20 cellular contexts compared by ENCODE assay signal in genomic region chr12:65720136-65720535, GRCh38.
DNase-seq lines count a peak whose midpoint lies in the region; ATAC-seq, FAIRE-seq and TF ChIP-seq lines count a peak whose summit lies in the region.
"Had no signal": no experiment of that assay in that cellular context is flagged by ENCODE, and none has a peak within 500 bp of the region (broad histone marks: within the 10 kb centered on the region; RNA-seq: fewer than 3 reads in every experiment).

No MANE protein-coding gene starts in this region.

- H3K79me2 ChIP-seq in astrocyte (ENCODE audit: insufficient read depth, low read length): no peaks in the 10 kb centered on the region

- no peak overlapping the region for H3K4me3 Mint-ChIP-seq in astrocyte (ENCODE audit: unreplicated experiment)
- H3K4me3 Mint-ChIP-seq: activated CD4-positive, alpha-beta T cell treated with anti-CD3 and anti-CD28 coated beads, Interleukin-2, amount 10 ng/mL, durations not matched to agents 24 days and 14 days; activated naive CD8-positive, alpha-beta T cell treated with anti-CD3 and anti-CD28 coated beads for 36 hours; activated T-cell treated with anti-CD3 and anti-CD28 coated beads, Interleukin-2, amount 50 U/mL, for 24 hours had no signal

- TF ChIP-seq POLR2A in erythroblast (IDR thresholded peaks at IDR 0.05; ENCODE audit: low read length): no peak

- peak; percentile 56 for DNase-seq in AG04449 (ENCODE audit: low read depth, low spot score)
- peak; percentile 77 for DNase-seq in HK-2 (ENCODE audit: unreplicated experiment)
- DNase-seq in astrocyte (ENCODE audit: low read depth): peak; percentile 93
- peak; percentile 88 to 93 for DNase-seq in foreskin keratinocyte
- DNase-seq in activated CD4-positive, alpha-beta T cell treated with anti-CD3 and anti-CD28 coated beads for 48 hours: no peak
- DNase-seq in erythroblast (lab: John Stamatoyannopoulos, UW): no peak
- DNase-seq in NCI-H2196 (lab: John Stamatoyannopoulos, UW; ENCODE audit: unreplicated experiment): no peak
- no peak for DNase-seq in NCI-H187 treated with DMSO at 0.1 percent for 48 hours (lab: John Stamatoyannopoulos, UW)
- DNase-seq: activated CD4-positive, alpha-beta T cell treated with anti-CD3 and anti-CD28 coated beads, Interleukin-2, amount 10 ng/mL, durations not matched to agents 24 days and 14 days; activated naive CD8-positive, alpha-beta T cell treated with anti-CD3 and anti-CD28 coated beads for 36 hours; activated T-cell treated with anti-CD3 and anti-CD28 coated beads, Interleukin-2, amount 50 U/mL, for 24 hours; Caco-2; esophagus squamous epithelium; lower lobe of right lung; nephron progenitor cell; stimulated activated CD4-positive, alpha-beta T cell treated with anti-CD3 and anti-CD28 coated beads, Interleukin-2, amount 100 ng/mL, for 48 hours had no signal

- H3K4me1 Mint-ChIP-seq in astrocyte (ENCODE audit: low read depth, unreplicated experiment): peaks cover 5% of the 10 kb centered on the region
- H3K4me1 Mint-ChIP-seq: activated CD4-positive, alpha-beta T cell treated with anti-CD3 and anti-CD28 coated beads, Interleukin-2, amount 10 ng/mL, durations not matched to agents 24 days and 14 days; activated naive CD8-positive, alpha-beta T cell treated with anti-CD3 and anti-CD28 coated beads for 36 hours had no signal

- H3K27ac Mint-ChIP-seq in astrocyte (ENCODE audit: unreplicated experiment): no peak overlapping the region
- H3K27ac Mint-ChIP-seq: activated CD4-positive, alpha-beta T cell treated with anti-CD3 and anti-CD28 coated beads, Interleukin-2, amount 10 ng/mL, durations not matched to agents 24 days and 14 days; activated naive CD8-positive, alpha-beta T cell treated with anti-CD3 and anti-CD28 coated beads for 36 hours; activated T-cell treated with anti-CD3 and anti-CD28 coated beads, Interleukin-2, amount 50 U/mL, for 24 hours had no signal

- H3K4me1 ChIP-seq in astrocyte (ENCODE audit: insufficient read depth, low read length) (peaks cover 14% of the 10 kb centered on the region), foreskin keratinocyte (peaks cover 12% of the 10 kb centered on the region)
- H3K4me1 ChIP-seq: A549, Caco-2, esophagus squamous epithelium, lower lobe of right lung, right atrium auricular region had no signal

- TF ChIP-seq CTCF in AG04449 (IDR thresholded peaks at IDR 0.05; ENCODE audit: insufficient read depth, low read length, missing control alignments) (no peak), astrocyte (IDR thresholded peaks at IDR 0.05; ENCODE audit: insufficient read depth, low read depth, low read length) (no peak), foreskin keratinocyte (conservative IDR thresholded peaks at IDR 0.05) (no peak)

- H3K27me3 ChIP-seq in astrocyte (ENCODE audit: insufficient read depth, low read length) (no peaks in the 10 kb centered on the region), foreskin keratinocyte (no peaks in the 10 kb centered on the region)
- H3K27me3 ChIP-seq: right atrium auricular region had no signal

- no peak overlapping the region for H2AFZ ChIP-seq in astrocyte (ENCODE audit: low read depth, low read length)

- H3K36me3 Mint-ChIP-seq in astrocyte (ENCODE audit: low read depth, unreplicated experiment): no peaks in the 10 kb centered on the region
- H3K36me3 Mint-ChIP-seq: activated naive CD8-positive, alpha-beta T cell treated with anti-CD3 and anti-CD28 coated beads for 36 hours had no signal

- H4K20me1 ChIP-seq in astrocyte (ENCODE audit: insufficient read depth, low read length): no peaks in the 10 kb centered on the region

- H3K9ac ChIP-seq in astrocyte (ENCODE audit: low read length): no peak overlapping the region

- H3K4me3 ChIP-seq in AG04449 (ENCODE audit: low read depth, low read length) (no peak overlapping the region), astrocyte (ENCODE audit: insufficient read depth, low read depth, low read length) (no peak overlapping the region)
- H3K4me3 ChIP-seq: A549, esophagus squamous epithelium, lower lobe of right lung, right atrium auricular region had no signal

- peak overlapping the region; percentile 48 for H3K4me2 ChIP-seq in astrocyte (ENCODE audit: low read length)
- H3K4me2 ChIP-seq: A549 had no signal

- peaks cover 3% of the 10 kb centered on the region for H3K9me3 Mint-ChIP-seq in astrocyte (ENCODE audit: unreplicated experiment)
- H3K9me3 Mint-ChIP-seq: activated CD4-positive, alpha-beta T cell treated with anti-CD3 and anti-CD28 coated beads, Interleukin-2, amount 10 ng/mL, durations not matched to agents 24 days and 14 days; activated naive CD8-positive, alpha-beta T cell treated with anti-CD3 and anti-CD28 coated beads for 36 hours; activated T-cell treated with anti-CD3 and anti-CD28 coated beads, Interleukin-2, amount 50 U/mL, for 24 hours had no signal

- H3K27ac ChIP-seq in astrocyte (ENCODE audit: low read depth, low read length) (peak overlapping the region; percentile 45), foreskin keratinocyte (peak overlapping the region; percentile 31)
- H3K27ac ChIP-seq: A549, esophagus squamous epithelium, lower lobe of right lung, right atrium auricular region had no signal

- no peaks in the 10 kb centered on the region for H3K9me3 ChIP-seq in astrocyte (ENCODE audit: insufficient read depth, low read depth, low read length)
- H3K9me3 ChIP-seq: A549, Caco-2, esophagus squamous epithelium, lower lobe of right lung, right atrium auricular region had no signal

- POLR2A ChIA-PET in AG04449 (lab: Yijun Ruan, JAX): interaction anchor here (0.6 to 1.1 kb wide), 6 partner anchors 21 to 491 kb away, joined by 3 to 5 read pairs (median 4); partner anchors contain the start of gene HMGA2

- no peaks in the 10 kb centered on the region for H3K36me3 ChIP-seq in astrocyte (ENCODE audit: insufficient read depth, low read length)
- H3K36me3 ChIP-seq: esophagus squamous epithelium, lower lobe of right lung, right atrium auricular region had no signal

- ATAC-seq in foreskin keratinocyte: peak; percentile 74
- ATAC-seq: A549, lower lobe of right lung, Right ventricle myocardium inferior had no signal

- CTCF ChIA-PET in AG04449 (lab: Yijun Ruan, JAX): interaction anchor here (1.5 to 1.8 kb wide), 2 partner anchors 13 to 15 kb away, joined by 6 read pairs; no protein-coding TSS in a partner anchor

- peak; percentile 50 for FAIRE-seq in astrocyte (lab: Jason Lieb, UNC)
- FAIRE-seq: A549, GM18507 had no signal

- no peaks in the 10 kb centered on the region for H3K27me3 Mint-ChIP-seq in astrocyte (ENCODE audit: low read depth, unreplicated experiment)

Comparison
In these comparisons a context has a peak if more than half of its experiments do, and no peak if none do; other contexts are left out.
1. DNase-seq: peak in AG04449 (single experiment), HK-2 (single experiment), astrocyte (single experiment) and foreskin keratinocyte (2 of 2); none in activated CD4-positive, alpha-beta T cell treated with anti-CD3 and anti-CD28 coated beads for 48 hours (single experiment), erythroblast (0 of 2), NCI-H2196 (single experiment) and NCI-H187 treated with DMSO at 0.1 percent for 48 hours (single experiment).